Comparison of ENCODE assay signal across 1 cellular context in genomic region chr3:121642601-121643314, GRCh38.
TF ChIP-seq lines count a peak whose summit lies in the region.

No MANE protein-coding gene starts in this region.

TF ChIP-seq in H1, 55 proteins besides CTCF, POLR2A, EP300 and RAD21:
- TF ChIP-seq ATF2 (IDR thresholded peaks at IDR 0.05; ENCODE audit: low read length) (no peak), SIX5 (IDR thresholded peaks at IDR 0.05; ENCODE audit: low read depth, low read length) (no peak), KDM4A (IDR thresholded peaks at IDR 0.05; ENCODE audit: low read depth, low read length, severe bottlenecking) (no peak), CREB1 (IDR thresholded peaks at IDR 0.05) (no peak), HDAC2 (IDR thresholded peaks at IDR 0.05; ENCODE audit: borderline replicate concordance in 1 of 2, low read depth in 2 of 2, low read length in 2 of 2) (no peak), ATF3 (IDR thresholded peaks at IDR 0.05; ENCODE audit: insufficient read depth, low read depth, low read length) (no peak), JUN (IDR thresholded peaks at IDR 0.05; ENCODE audit: low read depth, low read length) (no peak), SUZ12 (IDR thresholded peaks at IDR 0.05; ENCODE audit: low read length) (no peak), ASH2L (IDR thresholded peaks at IDR 0.05; ENCODE audit: low read length) (no peak)
